ENCODE assay signal across 9 cellular contexts in genomic region chr4:42398448-42399355, GRCh38. TPM values are rescaled to one million over a fixed set of nuclear protein-coding genes. Genes with fewer than 3 reads are reported as not detected.
DNase-seq lines count a peak whose midpoint lies in the region; ATAC-seq and TF ChIP-seq lines count a peak whose summit lies in the region.
"Had no signal": no experiment of that assay in that cellular context is flagged by ENCODE, and none has a peak within 500 bp of the region (broad histone marks: within the 10 kb centered on the region; RNA-seq: fewer than 3 reads in every experiment).

No MANE protein-coding gene starts in this region.

- 6 to 9% (median 7%) methylated on average over 47 to 53 of the region's 53 CpGs for WGBS in adrenal gland, 4 donors

- CTCF ChIA-PET in activated CD4-positive, alpha-beta memory T cell treated with anti-CD3 and anti-CD28 coated beads for 36 hours (lab: Charles Lee) = no interaction called here

- peaks cover 2% of the 10 kb centered on the region for H3K36me3 ChIP-seq in iPS-18a (ENCODE audit: control insufficient read depth, low read depth, low read length)
- no peaks in the 10 kb centered on the region for H3K36me3 ChIP-seq in adrenal gland (replicated peaks in 1 of 2)

- POLR2A ChIA-PET in activated CD4-positive, alpha-beta memory T cell treated with anti-CD3 and anti-CD28 coated beads for 36 hours (lab: Charles Lee) = no interaction called here

- H3K27me3 ChIP-seq in iPS-18a (ENCODE audit: control insufficient read depth, insufficient read depth, low read length) (peaks cover 78% of the 10 kb centered on the region), adrenal gland (peaks cover 38% of the 10 kb centered on the region)

- intact Hi-C loops in activated CD4-positive, alpha-beta memory T cell treated with anti-CD3 and anti-CD28 coated beads for 36 hours (cut with micrococcal nuclease) = no loop called here
- intact Hi-C loops in adrenal gland (cut with DNase I) = no loop called here

- H3K4me3 ChIP-seq in iPS-18a (ENCODE audit: low read length) = peak overlapping the region; percentile 59
- peak overlapping the region in 2 of 4 donors; percentile 21 to 63 for H3K4me3 ChIP-seq in adrenal gland

- H3K27me3 Mint-ChIP-seq in activated CD4-positive, alpha-beta memory T cell treated with anti-CD3 and anti-CD28 coated beads for 36 hours = peaks cover 67% of the 10 kb centered on the region
- peaks cover 68% of the 10 kb centered on the region for H3K27me3 Mint-ChIP-seq in stimulated activated naive CD8-positive, alpha-beta T cell treated with anti-CD3 and anti-CD28 coated beads, Interleukin-15, amount 100 ng/mL, for 72 hours

- H3K9ac ChIP-seq in iPS-18a (ENCODE audit: low read length) = no peak overlapping the region

- ATAC-seq in stimulated activated naive CD8-positive, alpha-beta T cell treated with anti-CD3 and anti-CD28 coated beads, Interleukin-15, amount 100 ng/mL, for 72 hours = peak; percentile 22

- H3K36me3 Mint-ChIP-seq in activated CD4-positive, alpha-beta memory T cell treated with anti-CD3 and anti-CD28 coated beads for 36 hours = no peaks in the 10 kb centered on the region

- peak overlapping the region; percentile 61 for H3K4me3 Mint-ChIP-seq in activated CD4-positive, alpha-beta memory T cell treated with anti-CD3 and anti-CD28 coated beads for 36 hours
- H3K4me3 Mint-ChIP-seq in stimulated activated naive CD8-positive, alpha-beta T cell treated with anti-CD3 and anti-CD28 coated beads, Interleukin-15, amount 100 ng/mL, for 72 hours = peak overlapping the region; percentile 80 to 82

- in situ Hi-C loops in GM13976 (cut with MboI; ENCODE audit: low sequenced_read_pairs, unreplicated experiment) = no loop called here

- TF ChIP-seq CTCF in GM13976 (IDR thresholded peaks at IDR 0.05; ENCODE audit: borderline replicate concordance, control extremely low read depth, extremely low read depth, insufficient read depth, missing control alignments) = no peak
- no peak for TF ChIP-seq CTCF in adrenal gland (IDR thresholded peaks at IDR 0.05)

- no peaks in the 10 kb centered on the region for H3K9me3 Mint-ChIP-seq in activated CD4-positive, alpha-beta memory T cell treated with anti-CD3 and anti-CD28 coated beads for 36 hours
- H3K9me3 Mint-ChIP-seq in stimulated activated naive CD8-positive, alpha-beta T cell treated with anti-CD3 and anti-CD28 coated beads, Interleukin-15, amount 100 ng/mL, for 72 hours = no peaks in the 10 kb centered on the region

- H3K27ac ChIP-seq in iPS-18a (ENCODE audit: low read length) (no peak overlapping the region), substantia nigra (ENCODE audit: low read depth, low read length, poor library complexity, severe bottlenecking) (no peak overlapping the region), adrenal gland (no peak overlapping the region)
- H3K27ac ChIP-seq: epithelial cell of prostate had no signal

- peaks cover 29% of the 10 kb centered on the region for H3K4me1 Mint-ChIP-seq in activated CD4-positive, alpha-beta memory T cell treated with anti-CD3 and anti-CD28 coated beads for 36 hours (ENCODE audit: low read depth)
- peaks cover 32% of the 10 kb centered on the region for H3K4me1 Mint-ChIP-seq in stimulated activated naive CD8-positive, alpha-beta T cell treated with anti-CD3 and anti-CD28 coated beads, Interleukin-15, amount 100 ng/mL, for 72 hours

- H3K9me3 ChIP-seq in iPS-18a (ENCODE audit: control insufficient read depth, low read depth, low read length) = no peaks in the 10 kb centered on the region
- no peaks in the 10 kb centered on the region for H3K9me3 ChIP-seq in adrenal gland (replicated peaks in 1 of 3)

- no peak overlapping the region for H3K27ac Mint-ChIP-seq in activated CD4-positive, alpha-beta memory T cell treated with anti-CD3 and anti-CD28 coated beads for 36 hours
- no peak overlapping the region for H3K27ac Mint-ChIP-seq in stimulated activated naive CD8-positive, alpha-beta T cell treated with anti-CD3 and anti-CD28 coated beads, Interleukin-15, amount 100 ng/mL, for 72 hours

- TF ChIP-seq POLR2A in adrenal gland (IDR thresholded peaks at IDR 0.05) = no peak

- H3K4me1 ChIP-seq in iPS-18a (ENCODE audit: control insufficient read depth, low read depth, low read length) = peaks cover 19% of the 10 kb centered on the region
- peaks cover 16 to 25% of the 10 kb centered on the region in 2 donors for H3K4me1 ChIP-seq in adrenal gland (replicated peaks in 1 of 2)

- DNase-seq in NCI-H1092 treated with DMSO at 0.1 percent for 48 hours (lab: John Stamatoyannopoulos, UW) (peak; percentile 12), NCI-H1092 (lab: John Stamatoyannopoulos, UW) (no peak), GM13976 (ENCODE audit: low spot score) (no peak), substantia nigra (lab: John Stamatoyannopoulos, UW) (no peak), adrenal gland (no peak)
- no peak for DNase-seq in activated CD4-positive, alpha-beta memory T cell treated with anti-CD3 and anti-CD28 coated beads for 36 hours
- no peak for DNase-seq in stimulated activated naive CD8-positive, alpha-beta T cell treated with anti-CD3 and anti-CD28 coated beads, Interleukin-15, amount 100 ng/mL, for 72 hours

RNA-seq across cellular contexts. Expression of gene SHISA3, which starts 1.4 kb away (rescaled TPM):
- total RNA-seq in activated CD4-positive, alpha-beta memory T cell treated with anti-CD3 and anti-CD28 coated beads for 36 hours = under 1 TPM; 0.14 to 0.27 TPM
- total RNA-seq in adrenal gland = 1 to 10 TPM in 5 of 8 donors, under 1 TPM in 3; 0.26 to 2.8 (median 1.7) TPM
- 1 to 10 TPM; 1.4 to 2.7 (median 1.9) TPM for polyA plus RNA-seq in adrenal gland
